Comparison of ENCODE assay signal across 10 cellular contexts in genomic region chr9:33143241-33143642, GRCh38. TPM values are rescaled to one million over a fixed set of nuclear protein-coding genes. Genes with fewer than 3 reads are reported as not detected.
DNase-seq lines count a peak whose midpoint lies in the region; ATAC-seq and TF ChIP-seq lines count a peak whose summit lies in the region.
"Had no signal": no experiment of that assay in that cellular context is flagged by ENCODE, and none has a peak within 500 bp of the region (broad histone marks: within the 10 kb centered on the region; RNA-seq: fewer than 3 reads in every experiment).

No MANE protein-coding gene starts in this region.

- H3K4me1 Mint-ChIP-seq in nephron progenitor cell: peaks cover 79% of the 10 kb centered on the region

- TF ChIP-seq CTCF in NB4 (IDR thresholded peaks at IDR 0.05; ENCODE audit: low read depth, low read length): no peak
- no peak for TF ChIP-seq CTCF in epithelial cell of esophagus (IDR thresholded peaks at IDR 0.05; ENCODE audit: insufficient read depth, low read depth, low read length, missing control alignments)
- no peak for TF ChIP-seq CTCF in spleen (IDR thresholded peaks at IDR 0.05 in 8 of 11, conservative IDR thresholded peaks at IDR 0.05 in 3 of 11)
- no peak for TF ChIP-seq CTCF in nephron progenitor cell (IDR thresholded peaks at IDR 0.05)

- H3K9me3 ChIP-seq in spleen: no peaks in the 10 kb centered on the region

- peaks cover 0 to 14% (median 0%) of the 10 kb centered on the region in 6 donors for H3K36me3 ChIP-seq in spleen

- DNase-seq in GM04503 (ENCODE audit: low read depth): peak; percentile 62
- peak; percentile 98 for DNase-seq in NB4 (ENCODE audit: low read depth)
- peak; percentile 66 for DNase-seq in epithelial cell of esophagus (ENCODE audit: low read depth)
- DNase-seq in spleen: no peak
- DNase-seq in C1 segment of cervical spinal cord (lab: John Stamatoyannopoulos, UW): no peak
- no peak for DNase-seq in nephron progenitor cell
- DNase-seq: NCI-H226 had no signal

- no peaks in the 10 kb centered on the region for H3K9me3 Mint-ChIP-seq in nephron progenitor cell

- H3K27me3 Mint-ChIP-seq in nephron progenitor cell (ENCODE audit: low read depth, poor library complexity): peaks cover 2% of the 10 kb centered on the region

- H3K4me1 ChIP-seq in spleen: peaks cover 91 to 100% (median 100%) of the 10 kb centered on the region in 6 donors

- intact Hi-C loops in spleen (cut with DNase I; ENCODE audit: low total_unique reads): no loop called here

- H3K4me3 ChIP-seq in NB4 (ENCODE audit: low read depth, low read length): no peak overlapping the region
- H3K4me3 ChIP-seq in epithelial cell of esophagus (ENCODE audit: low read length): no peak overlapping the region
- H3K4me3 ChIP-seq in spleen: peak overlapping the region in 1 of 8 donors; percentile 4

- TF ChIP-seq POLR2A in NB4 (IDR thresholded peaks at IDR 0.05; ENCODE audit: extremely low read depth, insufficient read length): no peak
- TF ChIP-seq POLR2A in spleen (IDR thresholded peaks at IDR 0.05): no peak

- no peak for ATAC-seq in GM21390 (IDR thresholded peaks at IDR 0.05; ENCODE audit: unreplicated experiment)
- ATAC-seq: activated CD4-positive, CD25-positive, alpha-beta regulatory T cell treated with anti-CD3 and anti-CD28 coated beads, Interleukin-2, amount 50 U/mL, for 24 hours; esophagus mucosa had no signal

- no peaks in the 10 kb centered on the region for H3K27me3 ChIP-seq in spleen (replicated peaks in 1 of 7)

- no peaks in the 10 kb centered on the region for H3K36me3 Mint-ChIP-seq in nephron progenitor cell (ENCODE audit: low read depth)

- WGBS in spleen, 5 donors: 45 to 61% (median 52%) methylated on average over 2 of the region's 2 CpGs

- peak overlapping the region; percentile 37 to 89 (median 80) for H3K27ac ChIP-seq in spleen

- no peak overlapping the region for H3K4me3 Mint-ChIP-seq in nephron progenitor cell

- H3K27ac Mint-ChIP-seq in nephron progenitor cell: no peak overlapping the region

RNA-seq across cellular contexts. Expression of gene B4GALT1, which starts 23.9 kb away (rescaled TPM):
- 100 to 1,000 TPM in 2 of 7 donors, 10 to 100 TPM in 5; 75.1 to 111 (median 91.4) TPM for total RNA-seq in spleen
- polyA plus RNA-seq in spleen: 10 to 100 TPM; 18.1 to 29.5 (median 25.4) TPM

Comparison
In these comparisons a context has a peak if more than half of its experiments do, and no peak if none do; other contexts are left out.
1. DNase-seq: peak in GM04503 (single experiment), NB4 (single experiment) and epithelial cell of esophagus (single experiment); none in spleen (single experiment), C1 segment of cervical spinal cord (0 of 14) and nephron progenitor cell (single experiment).